In genomic region chr13:38718374-38718773, GRCh38 we compare ENCODE assay signal across 4 cellular contexts. TPM values are rescaled to one million over a fixed set of nuclear protein-coding genes. Genes with fewer than 3 reads are reported as not detected.
"Had no signal": no experiment of that assay in that cellular context is flagged by ENCODE, and none has a peak within 500 bp of the region (broad histone marks: within the 10 kb centered on the region; RNA-seq: fewer than 3 reads in every experiment).

No MANE protein-coding gene starts in this region.

- ATAC-seq: GM12878 had no signal

- DNase-seq: GDM1, GF-D8 had no signal

- H3K4me3 ChIP-seq: GM12878 had no signal

RNA-seq across cellular contexts. Expression of gene FREM2, which starts 31.5 kb away (rescaled TPM):
- total RNA-seq: G401 had no signal
